ENCODE assay signal across 23 cellular contexts in the genomic region with DNA sequence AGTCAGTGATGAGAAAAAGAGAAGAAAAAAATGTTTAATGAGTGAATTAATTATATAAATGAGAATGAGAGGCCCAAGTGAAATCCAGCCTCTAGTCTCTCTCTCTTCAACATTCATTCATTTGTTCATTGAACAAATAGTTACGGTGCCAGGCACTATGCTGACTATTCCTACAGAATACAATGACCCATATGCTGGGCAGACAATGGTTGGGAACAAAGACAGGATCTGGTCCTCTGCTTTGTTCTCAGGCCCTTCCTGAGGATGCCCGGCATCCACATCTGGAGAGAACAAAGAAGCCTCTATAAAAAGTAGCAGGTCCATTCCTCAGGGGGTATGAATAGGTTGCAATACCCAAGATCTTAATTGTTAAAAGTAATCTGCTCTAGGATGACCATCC. TPM values are rescaled to one million over a fixed set of nuclear protein-coding genes. Genes with fewer than 3 reads are reported as not detected.
DNase-seq lines count a peak whose midpoint lies in the region; ATAC-seq and TF ChIP-seq lines count a peak whose summit lies in the region.
"Had no signal": no experiment of that assay in that cellular context is flagged by ENCODE, and none has a peak within 500 bp of the region (broad histone marks: within the 10 kb centered on the region; RNA-seq: fewer than 3 reads in every experiment).

No MANE protein-coding gene starts in this region.

- no peak overlapping the region for H3K4me3 ChIP-seq in stomach
- no peak overlapping the region for H3K4me3 ChIP-seq in adrenal gland
- H3K4me3 ChIP-seq: BLaER1 treated with 17β-estradiol and CSF1 and Interleukin-3, amounts not matched to agents 10 nM and 100 nM; left ventricle myocardium inferior; thoracic aorta had no signal

- H3K9me3 ChIP-seq in stomach: no peaks in the 10 kb centered on the region
- H3K9me3 ChIP-seq in adrenal gland (replicated peaks in 1 of 3): no peaks in the 10 kb centered on the region
- H3K9me3 ChIP-seq: BLaER1 treated with 17β-estradiol and CSF1 and Interleukin-3, amounts not matched to agents 10 nM and 100 nM; left ventricle myocardium inferior; thoracic aorta had no signal

- DNase-seq in activated CD8-positive, alpha-beta memory T cell treated with anti-CD3 and anti-CD28 coated beads, Interleukin-2, amount 10 ng/mL, durations not matched to agents 7 days and 5 days: no peak
- no peak for DNase-seq in activated CD8-positive, alpha-beta memory T cell treated with anti-CD3 and anti-CD28 coated beads for 24 hours
- DNase-seq in naive B cell (no peak), stomach (no peak), SKM-1 (lab: John Stamatoyannopoulos, UW; ENCODE audit: unreplicated experiment) (no peak), adrenal gland (no peak)
- DNase-seq: activated CD8-positive, alpha-beta T cell treated with anti-CD3 and anti-CD28 coated beads for 36 hours; activated T-cell treated with anti-CD3 and anti-CD28 coated beads, Interleukin-2, amount 50 U/mL, for 48 hours; cerebellar nuclear complex; effector memory CD8-positive, alpha-beta T cell; immature natural killer cell; IMR-90; left ventricle myocardium inferior; NCI-H526; occipital lobe; right cardiac atrium; stimulated activated CD4-positive, alpha-beta T cell treated with anti-CD3 and anti-CD28 coated beads, Interleukin-15, amount 100 ng/mL, for 24 hours; SW 1271 had no signal

- 56 to 80% (median 73%) methylated on average over 2 of the region's 2 CpGs for WGBS in stomach, 5 donors
- WGBS in adrenal gland, 4 donors: 58 to 93% (median 68%) methylated on average over 2 of the region's 2 CpGs

- H3K36me3 ChIP-seq in stomach (peaks cover 0 to 21% (median 7%) of the 10 kb centered on the region in 4 donors), adrenal gland (replicated peaks in 1 of 2) (no peaks in the 10 kb centered on the region)
- H3K36me3 ChIP-seq: thoracic aorta had no signal

- H3K27ac Mint-ChIP-seq in activated CD8-positive, alpha-beta memory T cell treated with anti-CD3 and anti-CD28 coated beads, Interleukin-2, amount 10 ng/mL, durations not matched to agents 7 days and 5 days: peak overlapping the region; percentile 58
- H3K27ac Mint-ChIP-seq in dendritic cell treated with granulocyte-macrophage colony-stimulating factor and Interleukin-4, amounts not matched to agents 40 ng/mL and 50 ng/mL, for 4 days: peak overlapping the region; percentile 84
- H3K27ac Mint-ChIP-seq in naive B cell: peak overlapping the region in 5 of 6 donors; percentile 42 to 83 (median 81)
- H3K27ac Mint-ChIP-seq: activated naive CD4-positive, alpha-beta T cell treated with anti-CD3 and anti-CD28 coated beads, Interleukin-2, amount 50 U/mL, for 24 hours; immature natural killer cell had no signal

- peak overlapping the region in 3 of 5 donors; percentile 44 to 92 (median 70) for H3K27ac ChIP-seq in stomach
- no peak overlapping the region for H3K27ac ChIP-seq in adrenal gland
- H3K27ac ChIP-seq: left ventricle myocardium inferior, thoracic aorta had no signal

- TF ChIP-seq EP300 in stomach (IDR thresholded peaks at IDR 0.05): no peak

- H3K4me1 Mint-ChIP-seq in activated CD8-positive, alpha-beta memory T cell treated with anti-CD3 and anti-CD28 coated beads, Interleukin-2, amount 10 ng/mL, durations not matched to agents 7 days and 5 days: peaks cover 76% of the 10 kb centered on the region
- peaks cover 75% of the 10 kb centered on the region for H3K4me1 Mint-ChIP-seq in dendritic cell treated with granulocyte-macrophage colony-stimulating factor and Interleukin-4, amounts not matched to agents 40 ng/mL and 50 ng/mL, for 4 days (ENCODE audit: low read depth)
- peaks cover 51 to 92% (median 62%) of the 10 kb centered on the region in 3 donors for H3K4me1 Mint-ChIP-seq in naive B cell

- CTCF ChIA-PET in activated CD8-positive, alpha-beta memory T cell treated with anti-CD3 and anti-CD28 coated beads, Interleukin-2, amount 10 ng/mL, durations not matched to agents 7 days and 5 days (lab: Charles Lee): interaction anchor here (0.7 to 3.1 kb wide), 8 partner anchors 10 to 634 kb away, joined by 3 to 12 read pairs (median 6); a partner anchor contains a TSS

- no peak for ATAC-seq in activated CD8-positive, alpha-beta memory T cell treated with anti-CD3 and anti-CD28 coated beads, Interleukin-2, amount 10 ng/mL, durations not matched to agents 7 days and 5 days
- ATAC-seq in naive B cell (ENCODE audit: low read depth in 2 of 2) (no peak), HG03565 (IDR thresholded peaks at IDR 0.05; ENCODE audit: unreplicated experiment) (no peak)
- ATAC-seq: activated CD8-positive, alpha-beta T cell treated with anti-CD3 and anti-CD28 coated beads for 36 hours; effector memory CD8-positive, alpha-beta T cell; right cardiac atrium had no signal

- H3K9me3 Mint-ChIP-seq in activated CD8-positive, alpha-beta memory T cell treated with anti-CD3 and anti-CD28 coated beads, Interleukin-2, amount 10 ng/mL, durations not matched to agents 7 days and 5 days (ENCODE audit: low read depth): no peaks in the 10 kb centered on the region
- H3K9me3 Mint-ChIP-seq in dendritic cell treated with granulocyte-macrophage colony-stimulating factor and Interleukin-4, amounts not matched to agents 40 ng/mL and 50 ng/mL, for 4 days: no peaks in the 10 kb centered on the region
- H3K9me3 Mint-ChIP-seq in naive B cell: no peaks in the 10 kb centered on the region
- H3K9me3 Mint-ChIP-seq: activated CD8-positive, alpha-beta T cell treated with anti-CD3 and anti-CD28 coated beads for 36 hours; activated naive CD4-positive, alpha-beta T cell treated with anti-CD3 and anti-CD28 coated beads, Interleukin-2, amount 50 U/mL, for 24 hours; effector memory CD8-positive, alpha-beta T cell; immature natural killer cell had no signal

- H3K36me3 Mint-ChIP-seq in activated CD8-positive, alpha-beta memory T cell treated with anti-CD3 and anti-CD28 coated beads, Interleukin-2, amount 10 ng/mL, durations not matched to agents 7 days and 5 days: peaks cover 82% of the 10 kb centered on the region
- H3K36me3 Mint-ChIP-seq in dendritic cell treated with granulocyte-macrophage colony-stimulating factor and Interleukin-4, amounts not matched to agents 40 ng/mL and 50 ng/mL, for 4 days (ENCODE audit: low read depth): peaks cover 67% of the 10 kb centered on the region
- H3K36me3 Mint-ChIP-seq in naive B cell: peaks cover 28 to 33% of the 10 kb centered on the region in 2 donors
- H3K36me3 Mint-ChIP-seq: activated naive CD4-positive, alpha-beta T cell treated with anti-CD3 and anti-CD28 coated beads, Interleukin-2, amount 50 U/mL, for 24 hours had no signal

- H3K27me3 Mint-ChIP-seq in activated CD8-positive, alpha-beta memory T cell treated with anti-CD3 and anti-CD28 coated beads, Interleukin-2, amount 10 ng/mL, durations not matched to agents 7 days and 5 days: no peaks in the 10 kb centered on the region
- H3K27me3 Mint-ChIP-seq in dendritic cell treated with granulocyte-macrophage colony-stimulating factor and Interleukin-4, amounts not matched to agents 40 ng/mL and 50 ng/mL, for 4 days: peaks cover 21% of the 10 kb centered on the region
- no peaks in the 10 kb centered on the region for H3K27me3 Mint-ChIP-seq in naive B cell

- TF ChIP-seq CTCF in stomach (IDR thresholded peaks at IDR 0.05) (no peak), adrenal gland (IDR thresholded peaks at IDR 0.05) (no peak)

- intact Hi-C loops in dendritic cell treated with granulocyte-macrophage colony-stimulating factor and Interleukin-4, amounts not matched to agents 40 ng/mL and 50 ng/mL, for 4 days (cut with micrococcal nuclease): loop anchor here (10.0 kb wide), 1 partner anchor 64 kb away; no protein-coding TSS in a partner anchor
- intact Hi-C loops in stomach (cut with DNase I; ENCODE audit: low total_unique reads) (no loop called here), adrenal gland (cut with DNase I) (no loop called here)

- no peak overlapping the region for H3K4me3 Mint-ChIP-seq in activated CD8-positive, alpha-beta memory T cell treated with anti-CD3 and anti-CD28 coated beads, Interleukin-2, amount 10 ng/mL, durations not matched to agents 7 days and 5 days
- H3K4me3 Mint-ChIP-seq in dendritic cell treated with granulocyte-macrophage colony-stimulating factor and Interleukin-4, amounts not matched to agents 40 ng/mL and 50 ng/mL, for 4 days: no peak overlapping the region
- peak overlapping the region in 6 of 8 donors; percentile 56 to 80 (median 62) for H3K4me3 Mint-ChIP-seq in naive B cell
- H3K4me3 Mint-ChIP-seq: activated CD8-positive, alpha-beta T cell treated with anti-CD3 and anti-CD28 coated beads for 36 hours; activated naive CD4-positive, alpha-beta T cell treated with anti-CD3 and anti-CD28 coated beads, Interleukin-2, amount 50 U/mL, for 24 hours had no signal

- TF ChIP-seq POLR2A in stomach (IDR thresholded peaks at IDR 0.05) (no peak), adrenal gland (IDR thresholded peaks at IDR 0.05) (no peak)

- H3K27me3 ChIP-seq in stomach (no peaks in the 10 kb centered on the region), adrenal gland (no peaks in the 10 kb centered on the region)

- H3K4me1 ChIP-seq in stomach (peaks cover 7 to 90% (median 36%) of the 10 kb centered on the region in 4 donors), adrenal gland (replicated peaks in 1 of 2) (peaks cover 0 to 9% of the 10 kb centered on the region in 2 donors)

RNA-seq across cellular contexts. Expression of a gene that starts 6.9 kb away (rescaled TPM):
- 100 to 1,000 TPM; 219 to 341 TPM for total RNA-seq in activated CD8-positive, alpha-beta memory T cell treated with anti-CD3 and anti-CD28 coated beads, Interleukin-2, amount 10 ng/mL, durations not matched to agents 7 days and 5 days
- 10 to 100 TPM in 5 of 6 donors, 1 to 10 TPM in 1; 6.3 to 75.5 (median 43.4) TPM for polyA plus RNA-seq in naive B cell (ENCODE audit: low read depth in 6 of 6)
- total RNA-seq in stomach: 10 to 100 TPM in 3 of 5 donors, 1 to 10 TPM in 2; 1.2 to 42.8 (median 13.3) TPM
- 1 to 10 TPM; 3.3 to 4.1 (median 3.4) TPM for polyA plus RNA-seq in stomach
- total RNA-seq in adrenal gland: 10 to 100 TPM in 1 of 8 donors, 1 to 10 TPM in 7; 4.3 to 15.1 (median 6.4) TPM
- 1 to 10 TPM; 2.2 to 4.3 (median 2.6) TPM for polyA plus RNA-seq in adrenal gland

Comparison
In these comparisons a context has a peak if more than half of its experiments do, and no peak if none do; other contexts are left out.
1. H3K4me3 Mint-ChIP-seq: peak in naive B cell (6 of 8); none in activated CD8-positive, alpha-beta memory T cell treated with anti-CD3 and anti-CD28 coated beads, Interleukin-2, amount 10 ng/mL, durations not matched to agents 7 days and 5 days (single experiment) and dendritic cell treated with granulocyte-macrophage colony-stimulating factor and Interleukin-4, amounts not matched to agents 40 ng/mL and 50 ng/mL, for 4 days (single experiment).
2. H3K27ac ChIP-seq: peak in stomach (3 of 5); none in adrenal gland (0 of 5).
3. RNA of a gene that starts 6.9 kb away (total RNA-seq): 219 to 341 TPM in activated CD8-positive, alpha-beta memory T cell treated with anti-CD3 and anti-CD28 coated beads, Interleukin-2, amount 10 ng/mL, durations not matched to agents 7 days and 5 days; 1.2 to 42.8 TPM in stomach and 4.3 to 15.1 TPM in adrenal gland; every median in the first group is over 4 times any median in the second.
4. Peak in every context shown above with its lines, with median percentiles within 50 percentile points of each other: H3K27ac Mint-ChIP-seq.